In genomic region chr6:2309138-2309537, GRCh38 we compare ENCODE assay signal across 33 cellular contexts.
A peak's percentile ranks its signal among the peaks of the same experiment; 100 is the strongest.
DNase-seq lines count a peak whose midpoint lies in the region; ATAC-seq, FAIRE-seq and TF ChIP-seq lines count a peak whose summit lies in the region.
"Had no signal": no experiment of that assay in that cellular context is flagged by ENCODE, and none has a peak within 500 bp of the region (broad histone marks: within the 10 kb centered on the region; RNA-seq: fewer than 3 reads in every experiment).

No MANE protein-coding gene starts in this region.

- TF ChIP-seq CTCF in mucosa of descending colon (IDR thresholded peaks at IDR 0.05) = no peak

- H3K27me3 ChIP-seq in small intestine (ENCODE audit: control insufficient read depth in 2 of 2, insufficient read depth in 2 of 2, low read length in 2 of 2) = no peaks in the 10 kb centered on the region
- H3K27me3 ChIP-seq: BE2C; BLaER1; BLaER1 treated with 17β-estradiol and CSF1 and Interleukin-3, amounts not matched to agents 10 nM and 100 nM had no signal

- intact Hi-C loops in left colon (cut with DNase I, micrococcal nuclease) = no loop called here
- intact Hi-C loops in mucosa of descending colon (cut with DNase I, micrococcal nuclease) = no loop called here

- FAIRE-seq in small intestine (lab: Jason Lieb, UNC) = no peak
- FAIRE-seq: A204.1, A549, D721Med had no signal

- H3K27ac ChIP-seq in small intestine (ENCODE audit: low read depth in 1 of 2, low read length in 1 of 2) = no peak overlapping the region
- H3K27ac ChIP-seq: 22Rv1; A549; BLaER1; BLaER1 treated with 17β-estradiol and CSF1 and Interleukin-3, amounts not matched to agents 10 nM and 100 nM; C4-2B had no signal

- no peaks in the 10 kb centered on the region for H3K36me3 ChIP-seq in mucosa of descending colon (ENCODE audit: low read depth)
- no peaks in the 10 kb centered on the region for H3K36me3 ChIP-seq in small intestine (ENCODE audit: control insufficient read depth in 2 of 2, insufficient read depth in 2 of 2, low read length in 2 of 2)
- H3K36me3 ChIP-seq: BE2C; BLaER1; BLaER1 treated with 17β-estradiol and CSF1 and Interleukin-3, amounts not matched to agents 10 nM and 100 nM had no signal

- DNase-seq in left colon (no peak), mucosa of descending colon (no peak), small intestine (peak; percentile 46), NCI-H345 (lab: John Stamatoyannopoulos, UW) (no peak), NCI-H2171 (lab: John Stamatoyannopoulos, UW) (no peak), LoVo (ENCODE audit: low spot score) (no peak)
- DNase-seq: 8988T; ACHN; AML-193; BE2C; C1 segment of cervical spinal cord; Caco-2; Calu3; CD4-positive, alpha-beta memory T cell; CD4-positive, alpha-beta T cell; CD4-positive, CD25-positive, alpha-beta regulatory T cell; CD8-positive, alpha-beta memory T cell; CD8-positive, alpha-beta T cell; COR-L47; DMS 273 treated with DMSO at 0.1 percent for 48 hours; DMS153; DMS53; DMS79; DMS79 treated with DMSO at 0.1 percent for 48 hours; DND-41; EL had no signal

- WGBS in small intestine, 3 donors = 28 to 70% (median 49%) methylated on average over 4 of the region's 4 CpGs

- ATAC-seq in left colon = peak; percentile 95
- peak; percentile 87 for ATAC-seq in mucosa of descending colon
- ATAC-seq: A549; CD8-positive, alpha-beta T cell had no signal

- H3K4me3 ChIP-seq in mucosa of descending colon (no peak overlapping the region), small intestine (ENCODE audit: low read depth in 1 of 2, low read length in 2 of 2) (no peak overlapping the region)
- H3K4me3 ChIP-seq: A549; BLaER1; BLaER1 treated with 17β-estradiol and CSF1 and Interleukin-3, amounts not matched to agents 10 nM and 100 nM had no signal

- H3K9me3 ChIP-seq in mucosa of descending colon (no peaks in the 10 kb centered on the region), small intestine (ENCODE audit: control insufficient read depth, low read depth) (no peaks in the 10 kb centered on the region)
- H3K9me3 ChIP-seq: A549, BE2C, BLaER1, Caco-2 had no signal

- H3K4me1 ChIP-seq in mucosa of descending colon (ENCODE audit: low read depth) (peaks cover 5% of the 10 kb centered on the region), small intestine (ENCODE audit: control insufficient read depth in 2 of 2, insufficient read depth in 1 of 2, low read depth in 1 of 2, low read length in 1 of 2) (peaks cover 4 to 11% of the 10 kb centered on the region in 2 donors)
- H3K4me1 ChIP-seq: A549; BE2C; BLaER1; BLaER1 treated with 17β-estradiol and CSF1 and Interleukin-3, amounts not matched to agents 10 nM and 100 nM had no signal
